ENCODE assay signal across 12 cellular contexts in genomic region chr13:77896536-77896935, GRCh38. TPM values are rescaled to one million over a fixed set of nuclear protein-coding genes. Genes with fewer than 3 reads are reported as not detected.
DNase-seq lines count a peak whose midpoint lies in the region; ATAC-seq lines count a peak whose summit lies in the region.
"Had no signal": no experiment of that assay in that cellular context is flagged by ENCODE, and none has a peak within 500 bp of the region (broad histone marks: within the 10 kb centered on the region; RNA-seq: fewer than 3 reads in every experiment).

No MANE protein-coding gene starts in this region.

- peak; percentile 55 for ATAC-seq in left lobe of liver
- no peak for ATAC-seq in HG03469 (IDR thresholded peaks at IDR 0.05; ENCODE audit: unreplicated experiment)
- ATAC-seq: activated T-helper 17 cell treated with anti-CD3 and anti-CD28 coated beads, Interleukin-2, amount 50 U/mL, for 72 hours had no signal

- no peak overlapping the region for H3K4me3 ChIP-seq in skeletal muscle cell (ENCODE audit: low read depth, low read length)

- DNase-seq in ELR (ENCODE audit: low read depth) (peak; percentile 55), dermis blood vessel endothelial cell (peak; percentile 87), left lobe of liver (ENCODE audit: low spot score) (no peak), skeletal muscle cell (ENCODE audit: low read depth) (peak; percentile 93)
- DNase-seq in central memory CD4-positive, alpha-beta T cell, result no peak
- no peak for DNase-seq in stimulated activated CD4-positive, alpha-beta T cell treated with anti-CD3 and anti-CD28 coated beads, Interleukin-12 subunit alpha, Interleukin-12 subunit beta, amount 100 ng/mL, for 4 hours
- DNase-seq in activated CD4-positive, CD25-positive, alpha-beta regulatory T cell (lab: John Stamatoyannopoulos, UW), result no peak
- DNase-seq: activated CD4-positive, alpha-beta T cell treated with anti-CD3 and anti-CD28 coated beads, Interleukin-2, amount 50 U/mL, for 1 hour; NCI-H510A had no signal

RNA-seq across cellular contexts. Expression of gene EDNRB, which starts 22.1 kb away (rescaled TPM):
- total RNA-seq in dermis blood vessel endothelial cell (112 and 119 TPM in 2 replicates), left lobe of liver (27.3 TPM)
- total RNA-seq: activated T-helper 17 cell treated with anti-CD3 and anti-CD28 coated beads, Interleukin-2, amount 50 U/mL, for 72 hours; T-helper 1 cell treated with Interleukin-12 subunit alpha and Interleukin-12 subunit beta and Interleukin-4 antibody, amounts not matched to agents 30 ng/mL and 1 ng/mL, for 36 hours had no signal

Comparison
In these comparisons a context has a peak if more than half of its experiments do, and no peak if none do; other contexts are left out.
1. DNase-seq: peak in ELR (single experiment), dermis blood vessel endothelial cell (single experiment) and skeletal muscle cell (single experiment); none in left lobe of liver (single experiment), central memory CD4-positive, alpha-beta T cell (single experiment), stimulated activated CD4-positive, alpha-beta T cell treated with anti-CD3 and anti-CD28 coated beads, Interleukin-12 subunit alpha, Interleukin-12 subunit beta, amount 100 ng/mL, for 4 hours (single experiment) and activated CD4-positive, CD25-positive, alpha-beta regulatory T cell (0 of 4).